ENCODE assay signal across 11 cellular contexts in genomic region chr7:57305192-57305748, GRCh38.
DNase-seq lines count a peak whose midpoint lies in the region; ATAC-seq and TF ChIP-seq lines count a peak whose summit lies in the region.
"Had no signal": no experiment of that assay in that cellular context is flagged by ENCODE, and none has a peak within 500 bp of the region (broad histone marks: within the 10 kb centered on the region; RNA-seq: fewer than 3 reads in every experiment).

No MANE protein-coding gene starts in this region.

- H3K9me3 ChIP-seq in mucosa of descending colon: peaks cover 83% of the 10 kb centered on the region

- no peaks in the 10 kb centered on the region for H3K4me1 ChIP-seq in mucosa of descending colon (ENCODE audit: low read depth)

- intact Hi-C loops in mucosa of descending colon (cut with DNase I, micrococcal nuclease): no loop called here

- TF ChIP-seq CTCF in GM12875 (IDR thresholded peaks at IDR 0.05; ENCODE audit: borderline replicate concordance, insufficient read depth, low read depth, low read length) (0 out of 2 replicates have a peak, but pooled peaks have one; percentile 11), brain microvascular endothelial cell (IDR thresholded peaks at IDR 0.05; ENCODE audit: low read depth, low read length, missing control alignments) (peak; percentile 29), mucosa of descending colon (IDR thresholded peaks at IDR 0.05) (no peak), GM10266 (IDR thresholded peaks at IDR 0.05; ENCODE audit: control insufficient read depth, insufficient read depth, low read depth, missing control alignments) (no peak)

- in situ Hi-C loops in KBM-7 (cut with MboI; ENCODE audit: low pct_unique_long_range_greater_than_20kb, low sequenced_read_pairs) (no loop called here), brain microvascular endothelial cell (cut with HindIII; ENCODE audit: low pct_ligation_motif_present, low sequenced_read_pairs) (no loop called here)

- ATAC-seq in mucosa of descending colon (peak; percentile 37), HG03432 (IDR thresholded peaks at IDR 0.05; ENCODE audit: unreplicated experiment) (no peak)

- no peaks in the 10 kb centered on the region for H3K27me3 ChIP-seq in brain microvascular endothelial cell (replicated peaks)

- no peak overlapping the region for H3K27ac ChIP-seq in brain microvascular endothelial cell
- H3K27ac ChIP-seq: GM23248 had no signal

- H3K4me3 ChIP-seq in GM12875 (ENCODE audit: low read depth, low read length): no peak overlapping the region
- no peak overlapping the region for H3K4me3 ChIP-seq in brain microvascular endothelial cell (ENCODE audit: low read depth, low read length)
- no peak overlapping the region for H3K4me3 ChIP-seq in mucosa of descending colon
- H3K4me3 ChIP-seq: GM23248 had no signal

- peak; percentile 40 for DNase-seq in KBM-7
- no peak for DNase-seq in brain microvascular endothelial cell
- DNase-seq in mucosa of descending colon: no peak
- DNase-seq in NCI-H1694 treated with DMSO at 0.1 percent for 48 hours (lab: John Stamatoyannopoulos, UW): no peak
- DNase-seq in GM10266 (ENCODE audit: extremely low spot score): no peak
- DNase-seq: activated CD8-positive, alpha-beta memory T cell treated with anti-CD3 and anti-CD28 coated beads, Interleukin-2, amount 50 U/mL, for 48 hours; DMS153; GM23248; T-helper 1 cell had no signal

- no peaks in the 10 kb centered on the region for H3K36me3 ChIP-seq in brain microvascular endothelial cell (replicated peaks)
- H3K36me3 ChIP-seq in mucosa of descending colon (ENCODE audit: low read depth): no peaks in the 10 kb centered on the region

Comparison
In these comparisons a context has a peak if more than half of its experiments do, and no peak if none do; other contexts are left out.
1. CTCF ChIP-seq: peak in GM12875 (single experiment) and brain microvascular endothelial cell (single experiment); none in mucosa of descending colon (single experiment) and GM10266 (single experiment).